Comparison of ENCODE assay signal across 2 cellular contexts in genomic region chr22:38069372-38070249, GRCh38.
TF ChIP-seq lines count a peak whose summit lies in the region.

No MANE protein-coding gene starts in this region.

TF ChIP-seq in K562, 482 proteins besides CTCF, POLR2A, EP300 and RAD21:
- TF ChIP-seq IRF2 (CRISPR knock-in tag; IDR thresholded peaks at IDR 0.05) (no peak), DEAF1 (CRISPR knock-in tag; IDR thresholded peaks at IDR 0.05) (0 out of 2 replicates have a peak, but pooled peaks have one; percentile 30), KAT7 (CRISPR knock-in tag; IDR thresholded peaks at IDR 0.05; ENCODE audit: borderline replicate concordance) (no peak), CREB3 (tag; conservative IDR thresholded peaks at IDR 0.05; ENCODE audit: low read depth) (no peak), POLR3G (IDR thresholded peaks at IDR 0.05; ENCODE audit: extremely low read depth, insufficient read length, insufficient replicate concordance) (no peak), SMC3 (conservative IDR thresholded peaks at IDR 0.05; ENCODE audit: insufficient read depth, low read depth, low read length) (peak; percentile 40), MXD1 (CRISPR knock-in tag; IDR thresholded peaks at IDR 0.05; ENCODE audit: borderline replicate concordance, poor library complexity, severe bottlenecking) (no peak), CBX8 (IDR thresholded peaks at IDR 0.05; ENCODE audit: borderline replicate concordance, extremely low read depth, low read depth, low read length, poor library complexity, severe bottlenecking) (no peak), STAG1 (CRISPR knock-in tag; IDR thresholded peaks at IDR 0.05; ENCODE audit: borderline replicate concordance) (peak; percentile 84; the same call in 1 of the 2 replicates), ZBTB7A (IDR thresholded peaks at IDR 0.05; ENCODE audit: borderline replicate concordance, control insufficient read depth, low read depth, low read length) (peak; percentile 23; the same call in 1 of the 2 replicates), MAZ (CRISPR knock-in tag; conservative IDR thresholded peaks at IDR 0.05 in 1 of 2, IDR thresholded peaks at IDR 0.05 in 1 of 2) (peak in 1 of 2 experiments; percentile 24; a peak in 1 of 4 replicates), U2AF1 (optimal IDR thresholded peaks at IDR 0.05; ENCODE audit: low read depth, low read length) (no peak), NRF1 (conservative IDR thresholded peaks at IDR 0.05 in 1 of 2, IDR thresholded peaks at IDR 0.05 in 1 of 2) (peak; percentile 74 to 78), ZNF696 (CRISPR knock-in tag; conservative IDR thresholded peaks at IDR 0.05) (no peak), VEZF1 (CRISPR knock-in tag; IDR thresholded peaks at IDR 0.05) (peak; percentile 68), CEBPG (CRISPR knock-in tag; IDR thresholded peaks at IDR 0.05) (no peak), CEBPG (tag; conservative IDR thresholded peaks at IDR 0.05 in 1 of 2, IDR thresholded peaks at IDR 0.05 in 1 of 2) (no peak), HDGF (IDR thresholded peaks at IDR 0.05) (no peak), KDM1A (IDR thresholded peaks at IDR 0.05) (peak in 1 of 2 experiments; percentile 84; a peak in 2 of 4 replicates), ZNF589 (CRISPR knock-in tag; IDR thresholded peaks at IDR 0.05; ENCODE audit: low read depth) (no peak)

TF ChIP-seq in HepG2, 621 proteins besides CTCF, POLR2A, EP300 and RAD21:
- TF ChIP-seq MXD3 (CRISPR knock-in tag; IDR thresholded peaks at IDR 0.05) (no peak), ZBTB33 (CRISPR knock-in tag; IDR thresholded peaks at IDR 0.05) (peak; percentile 94), STAG1 (CRISPR knock-in tag; IDR thresholded peaks at IDR 0.05) (peak; percentile 66), PATZ1 (CRISPR knock-in tag; IDR thresholded peaks at IDR 0.05) (no peak), ZNF784 (CRISPR knock-in tag; IDR thresholded peaks at IDR 0.05; ENCODE audit: borderline replicate concordance) (no peak), POLR2G (IDR thresholded peaks at IDR 0.05; ENCODE audit: low read depth, low read length) (no peak), IRF1 (CRISPR knock-in tag; IDR thresholded peaks at IDR 0.05; ENCODE audit: low read depth) (no peak), ZNF331 (CRISPR knock-in tag; IDR thresholded peaks at IDR 0.05) (no peak)
